ENCODE assay signal across 1 cellular context in the genomic region with DNA sequence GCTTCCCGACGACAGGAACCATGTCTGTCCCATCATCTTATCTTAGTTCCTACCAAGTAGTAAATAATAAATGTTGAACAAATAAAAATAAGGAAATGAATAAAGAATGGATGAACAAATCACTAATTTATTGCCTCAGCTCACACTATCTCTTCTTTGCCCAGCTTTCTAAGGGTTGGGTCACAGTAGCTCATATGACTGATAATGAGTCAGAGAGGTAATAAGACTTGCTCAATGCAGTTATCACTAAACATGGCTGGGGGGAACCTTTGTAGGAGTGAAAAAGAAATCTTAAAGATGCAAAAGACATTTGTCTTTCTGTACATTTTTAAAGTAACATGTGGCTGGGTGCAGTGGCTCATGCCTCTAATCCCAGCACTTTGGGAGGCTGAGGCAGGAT.
TF ChIP-seq lines count a peak whose summit lies in the region.

No MANE protein-coding gene starts in this region.

TF ChIP-seq in HepG2, 621 proteins besides CTCF, POLR2A, EP300 and RAD21 (continued from another document):
- TF ChIP-seq, protein P1, sequence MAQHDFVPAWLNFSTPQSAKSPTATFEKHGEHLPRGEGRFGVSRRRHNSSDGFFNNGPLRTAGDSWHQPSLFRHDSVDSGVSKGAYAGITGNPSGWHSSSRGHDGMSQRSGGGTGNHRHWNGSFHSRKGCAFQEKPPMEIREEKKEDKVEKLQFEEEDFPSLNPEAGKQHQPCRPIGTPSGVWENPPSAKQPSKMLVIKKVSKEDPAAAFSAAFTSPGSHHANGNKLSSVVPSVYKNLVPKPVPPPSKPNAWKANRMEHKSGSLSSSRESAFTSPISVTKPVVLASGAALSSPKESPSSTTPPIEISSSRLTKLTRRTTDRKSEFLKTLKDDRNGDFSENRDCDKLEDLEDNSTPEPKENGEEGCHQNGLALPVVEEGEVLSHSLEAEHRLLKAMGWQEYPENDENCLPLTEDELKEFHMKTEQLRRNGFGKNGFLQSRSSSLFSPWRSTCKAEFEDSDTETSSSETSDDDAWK (CRISPR knock-in tag; IDR thresholded peaks at IDR 0.05): no peak
- TF ChIP-seq CHD2 (IDR thresholded peaks at IDR 0.05; ENCODE audit: low read depth, low read length): no peak
- TF ChIP-seq HDAC1 (CRISPR knock-in tag; IDR thresholded peaks at IDR 0.05): no peak
- no peak for TF ChIP-seq HCFC1 (IDR thresholded peaks at IDR 0.05; ENCODE audit: low read depth, low read length)
